1 cellular context compared by ENCODE assay signal in genomic region chr16:85019659-85020245, GRCh38.
TF ChIP-seq lines count a peak whose summit lies in the region.

No MANE protein-coding gene starts in this region.

TF ChIP-seq in IMR-90, 13 proteins besides CTCF, POLR2A, EP300 and RAD21 (continued from another document):
- TF ChIP-seq, protein P1, sequence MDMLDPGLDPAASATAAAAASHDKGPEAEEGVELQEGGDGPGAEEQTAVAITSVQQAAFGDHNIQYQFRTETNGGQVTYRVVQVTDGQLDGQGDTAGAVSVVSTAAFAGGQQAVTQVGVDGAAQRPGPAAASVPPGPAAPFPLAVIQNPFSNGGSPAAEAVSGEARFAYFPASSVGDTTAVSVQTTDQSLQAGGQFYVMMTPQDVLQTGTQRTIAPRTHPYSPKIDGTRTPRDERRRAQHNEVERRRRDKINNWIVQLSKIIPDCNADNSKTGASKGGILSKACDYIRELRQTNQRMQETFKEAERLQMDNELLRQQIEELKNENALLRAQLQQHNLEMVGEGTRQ (IDR thresholded peaks at IDR 0.05; ENCODE audit: low read depth, low read length), result no peak
- no peak for TF ChIP-seq MAFK (IDR thresholded peaks at IDR 0.05; ENCODE audit: low read depth, low read length)
- no peak for TF ChIP-seq MAZ (IDR thresholded peaks at IDR 0.05; ENCODE audit: borderline replicate concordance, low read depth, low read length)
- TF ChIP-seq FOS (IDR thresholded peaks at IDR 0.05; ENCODE audit: low read depth, low read length), result no peak
- no peak for TF ChIP-seq BHLHE40 (IDR thresholded peaks at IDR 0.05; ENCODE audit: low read depth, low read length)
